In genomic region chr13:67438465-67438864, GRCh38 we compare ENCODE assay signal across 12 cellular contexts.
DNase-seq lines count a peak whose midpoint lies in the region; ATAC-seq and TF ChIP-seq lines count a peak whose summit lies in the region.
"Had no signal": no experiment of that assay in that cellular context is flagged by ENCODE, and none has a peak within 500 bp of the region (broad histone marks: within the 10 kb centered on the region; RNA-seq: fewer than 3 reads in every experiment).

No MANE protein-coding gene starts in this region.

- H3K36me3 Mint-ChIP-seq in CD8-positive, alpha-beta memory T cell, result no peaks in the 10 kb centered on the region
- no peaks in the 10 kb centered on the region for H3K36me3 Mint-ChIP-seq in T-cell

- H3K9me2 ChIP-seq in PC-3 (replicated peaks; ENCODE audit: low read length), result no peaks in the 10 kb centered on the region

- no TSS peak for BruUV-seq in PC-3 (replicated peaks; lab: Mats Ljungman, UMichigan)

- in situ Hi-C loops in GM13977 (cut with MboI; ENCODE audit: low pct_unique_long_range_greater_than_20kb, low sequenced_read_pairs, unreplicated experiment) (no loop called here), KBM-7 (cut with MboI; ENCODE audit: low pct_unique_long_range_greater_than_20kb, low sequenced_read_pairs) (no loop called here)

- no peak overlapping the region for H3K9ac ChIP-seq in PC-3 (ENCODE audit: low read length)

- H3K27ac Mint-ChIP-seq in CD8-positive, alpha-beta memory T cell, result peak overlapping the region in 1 of 8 donors; percentile 68
- H3K27ac Mint-ChIP-seq in T-cell, result no peak overlapping the region

- H3K36me3 ChIP-seq in PC-3 (ENCODE audit: low read depth, low read length), result no peaks in the 10 kb centered on the region
- H3K36me3 ChIP-seq in CD8-positive, alpha-beta memory T cell (ENCODE audit: insufficient read depth, low read length), result no peaks in the 10 kb centered on the region

- ATAC-seq in PC-3 (peak; percentile 80), HG03097 (IDR thresholded peaks at IDR 0.05; ENCODE audit: low FRiP score, unreplicated experiment) (no peak), GM21825 (IDR thresholded peaks at IDR 0.05; ENCODE audit: unreplicated experiment) (no peak), T-cell (replicated peaks in 1 of 4) (no peak)
- ATAC-seq: left colon had no signal

- H3K27ac ChIP-seq in PC-3 (ENCODE audit: low read length), result no peak overlapping the region
- no peak overlapping the region for H3K27ac ChIP-seq in CD8-positive, alpha-beta memory T cell (ENCODE audit: low read depth, low read length)
- H3K27ac ChIP-seq: epithelial cell of prostate had no signal

- H4K20me1 ChIP-seq in PC-3 (ENCODE audit: low read length), result no peaks in the 10 kb centered on the region

- DNase-seq in GM13977 (ENCODE audit: low spot score), result no peak
- DNase-seq in KBM-7, result peak; percentile 37
- peak; percentile 4 for DNase-seq in PC-3
- DNase-seq in iPS DF 19.7 (ENCODE audit: low read depth, low spot score), result peak; percentile 5
- no peak for DNase-seq in CD8-positive, alpha-beta memory T cell
- no peak for DNase-seq in T-cell
- DNase-seq: left colon; NCI-H187; stimulated activated CD4-positive, alpha-beta T cell treated with anti-CD3 and anti-CD28 coated beads, Interleukin-4, amount 100 ng/mL, for 24 hours had no signal

- no peaks in the 10 kb centered on the region for H3K4me1 ChIP-seq in PC-3 (ENCODE audit: insufficient read depth, low read length)
- H3K4me1 ChIP-seq in CD8-positive, alpha-beta memory T cell (ENCODE audit: insufficient read depth, low read length), result no peaks in the 10 kb centered on the region

- POLR2A ChIA-PET in PC-3 (lab: Charles Lee; ENCODE audit: unreplicated experiment) (no interaction called here), T-cell (lab: Charles Lee) (no interaction called here)
- POLR2A ChIA-PET in CD8-positive, alpha-beta memory T cell (lab: Charles Lee), result no interaction called here

- peak; percentile 20 for TF ChIP-seq CTCF in GM13977 (IDR thresholded peaks at IDR 0.05; ENCODE audit: extremely low read depth, insufficient read depth, missing control alignments)
- peak; percentile 37 for TF ChIP-seq CTCF in PC-3 (conservative IDR thresholded peaks at IDR 0.05; ENCODE audit: low read depth, low read length)

- no peak overlapping the region for H3K4me2 ChIP-seq in PC-3 (ENCODE audit: low read length)

- intact Hi-C loops in PC-3 (cut with micrococcal nuclease), result loop anchor here (1.0 to 2.0 kb wide), 2 partner anchors 395 to 796 kb away; no protein-coding TSS in a partner anchor

- H3K4me3 Mint-ChIP-seq in CD8-positive, alpha-beta memory T cell, result no peak overlapping the region
- H3K4me3 Mint-ChIP-seq in T-cell, result no peak overlapping the region

- H3F3A ChIP-seq in PC-3 (ENCODE audit: low read length, unreplicated experiment), result no peaks in the 10 kb centered on the region

- H3K4me1 Mint-ChIP-seq in CD8-positive, alpha-beta memory T cell, result no peaks in the 10 kb centered on the region
- H3K4me1 Mint-ChIP-seq in T-cell, result no peaks in the 10 kb centered on the region

- H3K27me3 ChIP-seq in PC-3 (ENCODE audit: low read length), result no peaks in the 10 kb centered on the region
- H3K27me3 ChIP-seq in CD8-positive, alpha-beta memory T cell (ENCODE audit: insufficient read depth, low read length, poor library complexity, severe bottlenecking), result no peaks in the 10 kb centered on the region

- no peak overlapping the region for H2AFZ ChIP-seq in PC-3 (ENCODE audit: low read length)

- no peak overlapping the region for H3K4me3 ChIP-seq in PC-3 (ENCODE audit: low read length)
- H3K4me3 ChIP-seq in CD8-positive, alpha-beta memory T cell (ENCODE audit: low read length), result no peak overlapping the region

- H3K9me3 Mint-ChIP-seq in CD8-positive, alpha-beta memory T cell, result peaks cover 0 to 24% (median 3%) of the 10 kb centered on the region in 5 donors
- H3K9me3 Mint-ChIP-seq in T-cell, result peaks cover 0 to 6% (median 5%) of the 10 kb centered on the region in 3 donors

- CTCF ChIA-PET in PC-3 (lab: Charles Lee) (interaction anchor here (0.6 kb wide), 1 partner anchor 430 kb away, joined by 6 read pairs; no protein-coding TSS in a partner anchor), T-cell (lab: Charles Lee) (no interaction called here)
- CTCF ChIA-PET in CD8-positive, alpha-beta memory T cell (lab: Charles Lee), result no interaction called here

- no peaks in the 10 kb centered on the region for H3K27me3 Mint-ChIP-seq in CD8-positive, alpha-beta memory T cell
- no peaks in the 10 kb centered on the region for H3K27me3 Mint-ChIP-seq in T-cell

- H3K79me2 ChIP-seq in PC-3 (ENCODE audit: low read length), result no peaks in the 10 kb centered on the region

- no peaks in the 10 kb centered on the region for H3K9me3 ChIP-seq in PC-3 (ENCODE audit: low read length)
- H3K9me3 ChIP-seq in CD8-positive, alpha-beta memory T cell (ENCODE audit: low read length), result no peaks in the 10 kb centered on the region

Comparison
In these comparisons a context has a peak if more than half of its experiments do, and no peak if none do; other contexts are left out.
1. DNase-seq: peak in KBM-7 (single experiment), PC-3 (single experiment) and iPS DF 19.7 (single experiment); none in GM13977 (single experiment), CD8-positive, alpha-beta memory T cell (0 of 5) and T-cell (0 of 34).